In genomic region chr1:6491480-6491962, GRCh38 we compare ENCODE assay signal across 8 cellular contexts. TPM values are rescaled to one million over a fixed set of nuclear protein-coding genes. Genes with fewer than 3 reads are reported as not detected.
DNase-seq lines count a peak whose midpoint lies in the region; ATAC-seq, FAIRE-seq and TF ChIP-seq lines count a peak whose summit lies in the region.

TSS of gene PLEKHG5 (minus strand) at chr1:6491667. CDS start at chr1:6477571, 14,096 bp downstream.

- peak within 1 kb of the TSS; percentile 90 to 92 for H3K27ac Mint-ChIP-seq in stimulated activated naive CD8-positive, alpha-beta T cell treated with anti-CD3 and anti-CD28 coated beads, Interleukin-15, amount 100 ng/mL, for 72 hours

- in situ Hi-C loops in IMR-90 (cut with MboI; ENCODE audit: low sequenced_read_pairs), result loop anchor here (10.0 kb wide), 1 partner anchor 153 kb away; no protein-coding TSS in a partner anchor

- H3K23ac ChIP-seq in IMR-90 (ENCODE audit: low read depth, low read length), result peak within 1 kb of the TSS; percentile 36; the same call in 1 of the 2 replicates

- peaks cover 0 to 20% of the 10 kb centered on the region in 2 experiments; a peak in 1 of 4 replicates for H3K79me1 ChIP-seq in IMR-90 (ENCODE audit: low read depth in 1 of 2, low read length in 2 of 2)

- H3K4me3 ChIP-seq in AG09309 (ENCODE audit: control insufficient read depth, low read depth, low read length), result peak within 1 kb of the TSS; percentile 69
- H3K4me3 ChIP-seq in IMR-90 (ENCODE audit: insufficient read depth, low read depth, low read length), result peak within 1 kb of the TSS; percentile 66
- H3K4me3 ChIP-seq in body of pancreas, result peak within 1 kb of the TSS; percentile 58 to 74
- peak within 1 kb of the TSS; percentile 54 to 94 (median 87) for H3K4me3 ChIP-seq in keratinocyte (ENCODE audit: control insufficient read depth in 2 of 3, extremely low read depth in 1 of 3, insufficient read depth in 2 of 3, low read depth in 1 of 3, low read length in 3 of 3)

- TF ChIP-seq CTCF in AG09309 (IDR thresholded peaks at IDR 0.05; ENCODE audit: control insufficient read depth, insufficient read depth, low read depth, low read length, missing control alignments) (no peak), IMR-90 (conservative IDR thresholded peaks at IDR 0.05; ENCODE audit: low read depth, low read length) (no peak), body of pancreas (IDR thresholded peaks at IDR 0.05) (no peak), keratinocyte (optimal IDR thresholded peaks at IDR 0.05 in 1 of 3, IDR thresholded peaks at IDR 0.05 in 1 of 3, conservative IDR thresholded peaks at IDR 0.05 in 1 of 3; ENCODE audit: extremely low read depth in 1 of 3, insufficient read depth in 2 of 3, low read length in 3 of 3) (no peak)

- H3K79me2 ChIP-seq in keratinocyte (ENCODE audit: control insufficient read depth, insufficient read depth, low read length), result peaks cover 13% of the 10 kb centered on the region

- H4K5ac ChIP-seq in IMR-90 (ENCODE audit: low read depth, low read length), result peak within 1 kb of the TSS; percentile 67

- dilution Hi-C loops in IMR-90 (cut with HindIII; ENCODE audit: low sequenced_read_pairs, unreplicated experiment), result no loop called here
- dilution Hi-C loops in keratinocyte (cut with MboI; ENCODE audit: extremely low pct_ligation_motif_present, low sequenced_read_pairs), result no loop called here

- H4K20me1 ChIP-seq in IMR-90 (ENCODE audit: insufficient read depth, low read length) (peaks cover 6% of the 10 kb centered on the region; the same call in 1 of the 2 replicates), keratinocyte (ENCODE audit: control insufficient read depth, extremely low read depth, insufficient read depth, low read length) (no peaks in the 10 kb centered on the region)

- 0 out of 2 replicates have a peak, but pooled peaks cover 2% of the 10 kb centered on the region for H3K9me1 ChIP-seq in IMR-90 (ENCODE audit: insufficient read depth, low read length)
- no peaks in the 10 kb centered on the region for H3K9me1 ChIP-seq in keratinocyte (ENCODE audit: control insufficient read depth, extremely low read depth, insufficient read depth, low read length)

- CTCF ChIA-PET in IMR-90 (lab: Yijun Ruan, JAX), result no interaction called here

- H3K27me3 ChIP-seq in IMR-90 (ENCODE audit: control insufficient read depth, insufficient read depth, low read length) (no peaks in the 10 kb centered on the region), body of pancreas (no peaks in the 10 kb centered on the region), keratinocyte (ENCODE audit: control insufficient read depth, extremely low read depth, insufficient read depth, low read length) (no peaks in the 10 kb centered on the region)

- H3K4me1 ChIP-seq in IMR-90 (ENCODE audit: control insufficient read depth, insufficient read depth, low read length) (peaks cover 17% of the 10 kb centered on the region), body of pancreas (peaks cover 31% of the 10 kb centered on the region), keratinocyte (ENCODE audit: control insufficient read depth, extremely low read depth, insufficient read depth, low read length) (peaks cover 64% of the 10 kb centered on the region)

- H3K36me3 ChIP-seq in IMR-90 (ENCODE audit: control insufficient read depth, insufficient read depth, low read length), result no peaks in the 10 kb centered on the region
- H3K36me3 ChIP-seq in body of pancreas (replicated peaks in 1 of 2; ENCODE audit: insufficient read depth in 1 of 2, low read depth in 2 of 2), result no peaks in the 10 kb centered on the region
- H3K36me3 ChIP-seq in keratinocyte (ENCODE audit: control insufficient read depth in 2 of 2, extremely low read depth in 1 of 2, insufficient read depth in 2 of 2, low read length in 2 of 2), result peaks cover 4 to 10% of the 10 kb centered on the region in 2 experiments

- H2AFZ ChIP-seq in IMR-90 (replicated peaks; ENCODE audit: low read length, poor library complexity) (peak within 1 kb of the TSS; percentile 95), keratinocyte (ENCODE audit: control insufficient read depth, low read length) (peak within 1 kb of the TSS; percentile 41)

- H3K27me3 Mint-ChIP-seq in stimulated activated naive CD8-positive, alpha-beta T cell treated with anti-CD3 and anti-CD28 coated beads, Interleukin-15, amount 100 ng/mL, for 72 hours, result peaks cover 30% of the 10 kb centered on the region

- H3K27ac ChIP-seq in IMR-90 (ENCODE audit: insufficient read depth, low read length) (peak within 1 kb of the TSS; percentile 80), body of pancreas (peak within 1 kb of the TSS; percentile 37 to 85 (median 82)), keratinocyte (ENCODE audit: control insufficient read depth, insufficient read depth, low read length) (peak within 1 kb of the TSS; percentile 100)

- DNase-seq in AG09309 (ENCODE audit: low read depth) (no peak), IMR-90 (peak; percentile 86), body of pancreas (no peak), keratinocyte (ENCODE audit: low read depth, low spot score) (peak; percentile 95), NCI-H2227 treated with DMSO at 0.1 percent for 48 hours (lab: John Stamatoyannopoulos, UW) (no peak), NOMO-1 treated with dmso at 0.1 percent for 144 hours (lab: John Stamatoyannopoulos, UW; ENCODE audit: unreplicated experiment) (no peak)
- DNase-seq in stimulated activated naive CD8-positive, alpha-beta T cell treated with anti-CD3 and anti-CD28 coated beads, Interleukin-15, amount 100 ng/mL, for 72 hours, result no peak

- peak within 1 kb of the TSS; percentile 53 for H2BK5ac ChIP-seq in IMR-90 (ENCODE audit: low read depth, low read length, poor library complexity, severe bottlenecking)

- no TSS peak for BruUV-seq in IMR-90 (replicated peaks; lab: Mats Ljungman, UMichigan)

- H2BK15ac ChIP-seq in IMR-90 (ENCODE audit: low read depth, low read length), result 0 out of 3 replicates have a peak within 1 kb of the TSS, but pooled peaks have one; percentile 40

- H3K14ac ChIP-seq in IMR-90 (replicated peaks; ENCODE audit: low read depth, low read length), result peak within 1 kb of the TSS; percentile 73

- peak within 1 kb of the TSS; percentile 46 to 86 for H4K8ac ChIP-seq in IMR-90 (ENCODE audit: low read depth in 2 of 2, low read length in 2 of 2)

- intact Hi-C loops in IMR-90 (cut with micrococcal nuclease) (loop anchor here (5.0 kb wide), 1 partner anchor 244 kb away; no protein-coding TSS in a partner anchor), body of pancreas (cut with DNase I) (no loop called here)

- no peak for TF ChIP-seq RAD21 in IMR-90 (IDR thresholded peaks at IDR 0.05; ENCODE audit: low read length)

- H3K4me1 Mint-ChIP-seq in stimulated activated naive CD8-positive, alpha-beta T cell treated with anti-CD3 and anti-CD28 coated beads, Interleukin-15, amount 100 ng/mL, for 72 hours, result peaks cover 45% of the 10 kb centered on the region

- no peaks in the 10 kb centered on the region for H3K9me3 Mint-ChIP-seq in stimulated activated naive CD8-positive, alpha-beta T cell treated with anti-CD3 and anti-CD28 coated beads, Interleukin-15, amount 100 ng/mL, for 72 hours

- no peak; the same call in 1 of the 2 replicates for TF ChIP-seq POLR2A in IMR-90 (IDR thresholded peaks at IDR 0.05; ENCODE audit: low read depth, low read length)
- TF ChIP-seq POLR2A in body of pancreas (IDR thresholded peaks at IDR 0.05), result no peak

- no peaks in the 10 kb centered on the region for H3K9me3 ChIP-seq in IMR-90 (ENCODE audit: control insufficient read depth, insufficient read depth, low read length)
- H3K9me3 ChIP-seq in body of pancreas, result no peaks in the 10 kb centered on the region
- no peaks in the 10 kb centered on the region for H3K9me3 ChIP-seq in keratinocyte (ENCODE audit: control insufficient read depth, low read depth, low read length)

- peak within 1 kb of the TSS; percentile 88 to 93 for H3K4me3 Mint-ChIP-seq in stimulated activated naive CD8-positive, alpha-beta T cell treated with anti-CD3 and anti-CD28 coated beads, Interleukin-15, amount 100 ng/mL, for 72 hours

- 57% methylated on average over 1 of the region's 6 CpGs; no CpG with 5 or more reads in 1 of the 2 experiments for WGBS in IMR-90 (ENCODE audit: extremely low coverage in 2 of 2, insufficient read length in 1 of 2), 2 experiments
- 68 to 70% methylated on average over 6 of the region's 6 CpGs for WGBS in body of pancreas, 2 donors

- peak within 1 kb of the TSS; percentile 58 for H3K4me2 ChIP-seq in IMR-90 (ENCODE audit: low read depth, low read length)
- H3K4me2 ChIP-seq in keratinocyte (ENCODE audit: control insufficient read depth, extremely low read depth, insufficient read depth, low read depth, low read length), result peak within 1 kb of the TSS; percentile 99

- peak within 1 kb of the TSS; percentile 57 for H4K91ac ChIP-seq in IMR-90 (ENCODE audit: insufficient read depth, low read depth, low read length)

- FAIRE-seq in keratinocyte (lab: Jason Lieb, UNC), result peak; percentile 96

- peak within 1 kb of the TSS; percentile 57; the same call in 1 of the 2 replicates for H2BK20ac ChIP-seq in IMR-90 (ENCODE audit: low read depth, low read length)

- peak within 1 kb of the TSS; percentile 81 for H2AK5ac ChIP-seq in IMR-90 (ENCODE audit: low read depth, low read length)

- peak; percentile 10; the same call in 1 of the 2 replicates for ATAC-seq in IMR-90 (ENCODE audit: low read depth)
- no peak for ATAC-seq in body of pancreas
- ATAC-seq in stimulated activated naive CD8-positive, alpha-beta T cell treated with anti-CD3 and anti-CD28 coated beads, Interleukin-15, amount 100 ng/mL, for 72 hours, result no peak
- ATAC-seq in GM18868 (IDR thresholded peaks at IDR 0.05; ENCODE audit: unreplicated experiment), result no peak

- peak within 1 kb of the TSS; percentile 99 for H2AK9ac ChIP-seq in IMR-90 (replicated peaks; ENCODE audit: low read depth, low read length, poor library complexity)

- H3K4ac ChIP-seq in IMR-90 (ENCODE audit: low read depth, low read length), result peak within 1 kb of the TSS; percentile 94

- peak within 1 kb of the TSS; percentile 67 for H2BK120ac ChIP-seq in IMR-90 (ENCODE audit: low read depth, low read length)

- peak within 1 kb of the TSS; percentile 2; the same call in 1 of the 2 replicates for H3K56ac ChIP-seq in IMR-90 (ENCODE audit: extremely low read depth, insufficient read depth, low read length)

- H3K18ac ChIP-seq in IMR-90 (ENCODE audit: low read depth, low read length), result no peak within 1 kb of the TSS

- H3K9ac ChIP-seq in IMR-90 (ENCODE audit: low read depth, low read length), result peak within 1 kb of the TSS; percentile 71
- H3K9ac ChIP-seq in keratinocyte (ENCODE audit: control insufficient read depth, extremely low read depth, insufficient read depth, low read length), result peak within 1 kb of the TSS; percentile 100

- POLR2A ChIA-PET in IMR-90 (lab: Charles Lee; ENCODE audit: unreplicated experiment), result no interaction called here

RNA-seq across cellular contexts. Expression of gene PLEKHG5, which starts in this region (rescaled TPM):
- 4.8 and 5.0 TPM in 2 replicates for total RNA-seq in IMR-90 (2012; rRNA removed)
- polyA plus RNA-seq in IMR-90 (2012; rRNA removed), result 11.6 and 13.7 TPM in 2 replicates
- polyA plus RNA-seq in IMR-90 (2012; cell fraction: cytosol; rRNA removed), result 4.8 and 7.8 TPM in 2 replicates
- 61.6 and 111 TPM in 2 replicates for polyA plus RNA-seq in IMR-90 (2012; cell fraction: nucleus; rRNA removed; ENCODE audit: low replicate concordance)
- 1 to 10 TPM; 5.2 to 8.6 TPM for total RNA-seq in body of pancreas
- 11.8 to 27.7 TPM (median 13.4 TPM) in 3 replicates for polyA plus RNA-seq in keratinocyte
- 9.4 TPM for polyA plus RNA-seq in keratinocyte (2011; ENCODE audit: low read depth)
- 5.3 and 11.5 TPM in 2 replicates for polyA plus RNA-seq in keratinocyte (2011; cell fraction: cytosol; rRNA removed)
- polyA plus RNA-seq in keratinocyte (2011; cell fraction: nucleus; rRNA removed), result 67.6 and 102 TPM in 2 replicates
- 20.7 and 21.6 TPM in 2 replicates for polyA plus RNA-seq in keratinocyte (2012; ENCODE audit: low replicate concordance)
- polyA minus RNA-seq in keratinocyte, result 14.1 to 17.2 TPM (median 15.1 TPM) in 3 replicates
- 19.6 TPM for polyA minus RNA-seq in keratinocyte (2011; cell fraction: cytosol; rRNA and poly(A)+ RNA removed)
- 41.2 and 42.0 TPM in 2 replicates for polyA minus RNA-seq in keratinocyte (2011; cell fraction: nucleus; rRNA and poly(A)+ RNA removed)

Comparison
In these comparisons a context has a peak if more than half of its experiments do, and no peak if none do; other contexts are left out.
1. DNase-seq: peak in IMR-90 (single experiment) and keratinocyte (single experiment); none in AG09309 (single experiment), body of pancreas (0 of 4), stimulated activated naive CD8-positive, alpha-beta T cell treated with anti-CD3 and anti-CD28 coated beads, Interleukin-15, amount 100 ng/mL, for 72 hours (0 of 2), NCI-H2227 treated with DMSO at 0.1 percent for 48 hours (single experiment) and NOMO-1 treated with dmso at 0.1 percent for 144 hours (single experiment).
2. Peak in every context shown above with its lines, with median percentiles within 50 percentile points of each other: H3K4me3 ChIP-seq and H3K27ac ChIP-seq.